In the genomic region with DNA sequence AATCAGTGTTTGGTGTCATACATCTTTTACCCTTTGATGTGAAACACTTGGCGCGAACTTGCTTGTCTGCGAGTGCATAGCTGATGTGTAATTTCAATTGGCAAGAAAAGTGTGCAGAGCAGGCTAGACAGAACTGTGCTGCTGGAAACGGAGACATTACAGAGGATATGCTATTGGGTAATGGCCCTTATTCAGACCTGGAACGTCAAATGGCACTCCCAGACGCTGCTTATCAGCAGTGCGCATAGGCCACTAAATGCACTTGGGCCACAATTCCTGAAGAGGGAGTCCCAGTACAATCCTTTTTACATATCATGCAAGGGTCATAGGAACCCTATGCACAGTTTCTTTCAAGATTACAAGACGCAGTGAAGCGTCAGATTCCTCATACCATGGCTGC, we compare ENCODE assay signal across 15 cellular contexts. TPM values are rescaled to one million over a fixed set of nuclear protein-coding genes. Genes with fewer than 3 reads are reported as not detected.
DNase-seq lines count a peak whose midpoint lies in the region; ATAC-seq and TF ChIP-seq lines count a peak whose summit lies in the region.
"Had no signal": no experiment of that assay in that cellular context is flagged by ENCODE, and none has a peak within 500 bp of the region (broad histone marks: within the 10 kb centered on the region; RNA-seq: fewer than 3 reads in every experiment).

No MANE protein-coding gene starts in this region.

- WGBS in ovary, 3 donors, result 74 to 81% (median 79%) methylated on average over 9 of the region's 9 CpGs

- DNase-seq in COLO668 (lab: John Stamatoyannopoulos, UW; ENCODE audit: unreplicated experiment), result peak; percentile 21
- peak; percentile 78 for DNase-seq in NCI-H69 (lab: John Stamatoyannopoulos, UW)
- no peak for DNase-seq in hepatic stellate cell (ENCODE audit: low spot score)
- DNase-seq in ovary, result no peak
- DNase-seq in AML-193 (lab: John Stamatoyannopoulos, UW), result no peak
- DNase-seq: activated CD4-positive, alpha-beta T cell treated with anti-CD3 and anti-CD28 coated beads, Interleukin-2, amount 10 ng/mL, durations not matched to agents 7 days and 5 days; head of caudate nucleus; Peyer's patch; upper lobe of left lung had no signal

- CTCF ChIA-PET in HEK293 (lab: Yijun Ruan, JAX), result interaction anchor here (0.7 to 8.1 kb wide), 4 partner anchors 65 to 719 kb away, joined by 3 to 117 read pairs (median 12); no protein-coding TSS in a partner anchor

- ATAC-seq in esophagus mucosa, result peak; percentile 62
- no peak for ATAC-seq in HG03108 (IDR thresholded peaks at IDR 0.05; ENCODE audit: unreplicated experiment)

- TF ChIP-seq POLR2A in ovary (IDR thresholded peaks at IDR 0.05), result no peak

- H3K4me1 ChIP-seq in HEK293 (ENCODE audit: control insufficient read depth, insufficient read depth, low read length), result peaks cover 2% of the 10 kb centered on the region; the same call in 1 of the 2 replicates
- H3K4me1 ChIP-seq in ovary (ENCODE audit: insufficient read depth), result no peaks in the 10 kb centered on the region
- H3K4me1 ChIP-seq: Peyer's patch, upper lobe of left lung had no signal

- peak; percentile 25; the same call in 1 of the 2 replicates for TF ChIP-seq CTCF in HEK293 (tag by site-specific recombination; IDR thresholded peaks at IDR 0.05)
- TF ChIP-seq CTCF in ovary (IDR thresholded peaks at IDR 0.05), result no peak

- H3K4me3 ChIP-seq in HEK293 (ENCODE audit: low read depth, low read length) (no peak overlapping the region), ovary (no peak overlapping the region)
- H3K4me3 ChIP-seq: BLaER1 treated with 17β-estradiol and CSF1 and Interleukin-3, amounts not matched to agents 10 nM and 100 nM; Peyer's patch; upper lobe of left lung had no signal

- no peak for TF ChIP-seq EP300 in ovary (IDR thresholded peaks at IDR 0.05)

- intact Hi-C loops in ovary (cut with DNase I), result no loop called here

- H3K36me3 ChIP-seq in HEK293 (ENCODE audit: control insufficient read depth in 2 of 2, insufficient read depth in 1 of 2, low read length in 2 of 2) (no peaks in the 10 kb centered on the region), ovary (no peaks in the 10 kb centered on the region)
- H3K36me3 ChIP-seq: BLaER1 treated with 17β-estradiol and CSF1 and Interleukin-3, amounts not matched to agents 10 nM and 100 nM; Peyer's patch; upper lobe of left lung had no signal

- POLR2A ChIA-PET in HEK293 (lab: Yijun Ruan, JAX), result no interaction called here

- H3K9me3 ChIP-seq in HEK293 (ENCODE audit: control insufficient read depth, insufficient read depth, low read depth, low read length) (no peaks in the 10 kb centered on the region), ovary (no peaks in the 10 kb centered on the region)
- H3K9me3 ChIP-seq: BLaER1 treated with 17β-estradiol and CSF1 and Interleukin-3, amounts not matched to agents 10 nM and 100 nM; Peyer's patch; upper lobe of left lung had no signal

- no peaks in the 10 kb centered on the region for H3K27me3 ChIP-seq in ovary
- H3K27me3 ChIP-seq: BLaER1 treated with 17β-estradiol and CSF1 and Interleukin-3, amounts not matched to agents 10 nM and 100 nM; Peyer's patch; upper lobe of left lung had no signal

- H3K27ac ChIP-seq in HEK293 (ENCODE audit: extremely low read depth, low read depth, low read length) (no peak overlapping the region), ovary (no peak overlapping the region)
- H3K27ac ChIP-seq: BLaER1 treated with 17β-estradiol and CSF1 and Interleukin-3, amounts not matched to agents 10 nM and 100 nM; KMS-11; Peyer's patch; upper lobe of left lung had no signal

TF ChIP-seq in HEK293, 187 proteins besides CTCF, POLR2A, EP300 and RAD21:
- TF ChIP-seq ZNF473 (tag by site-specific recombination; IDR thresholded peaks at IDR 0.05) (no peak), ZNF529 (tag by site-specific recombination; IDR thresholded peaks at IDR 0.05; ENCODE audit: insufficient replicate concordance) (no peak), ZNF664 (tag by site-specific recombination; IDR thresholded peaks at IDR 0.05) (no peak), ZNF654 (tag by site-specific recombination; IDR thresholded peaks at IDR 0.05; ENCODE audit: low read depth) (peak; percentile 47)
- TF ChIP-seq, protein P1, sequence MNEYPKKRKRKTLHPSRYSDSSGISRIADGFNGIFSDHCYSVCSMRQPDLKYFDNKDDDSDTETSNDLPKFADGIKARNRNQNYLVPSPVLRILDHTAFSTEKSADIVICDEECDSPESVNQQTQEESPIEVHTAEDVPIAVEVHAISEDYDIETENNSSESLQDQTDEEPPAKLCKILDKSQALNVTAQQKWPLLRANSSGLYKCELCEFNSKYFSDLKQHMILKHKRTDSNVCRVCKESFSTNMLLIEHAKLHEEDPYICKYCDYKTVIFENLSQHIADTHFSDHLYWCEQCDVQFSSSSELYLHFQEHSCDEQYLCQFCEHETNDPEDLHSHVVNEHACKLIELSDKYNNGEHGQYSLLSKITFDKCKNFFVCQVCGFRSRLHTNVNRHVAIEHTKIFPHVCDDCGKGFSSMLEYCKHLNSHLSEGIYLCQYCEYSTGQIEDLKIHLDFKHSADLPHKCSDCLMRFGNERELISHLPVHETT (tag by site-specific recombination; IDR thresholded peaks at IDR 0.05), result no peak

RNA-seq across cellular contexts. Expression of a gene that starts 15.7 kb away (rescaled TPM):
- total RNA-seq in esophagus mucosa (not detected), ovary (not detected)
- polyA plus RNA-seq in ovary, result not detected
- total RNA-seq: activated CD4-positive, alpha-beta T cell treated with anti-CD3 and anti-CD28 coated beads, Interleukin-2, amount 10 ng/mL, durations not matched to agents 7 days and 5 days; myocyte; Peyer's patch; upper lobe of left lung had no signal

RNA-seq across cellular contexts. Expression of a gene that starts 45.8 kb away (rescaled TPM):
- 217 TPM for total RNA-seq in esophagus mucosa
- 100 to 1,000 TPM; 273 to 446 (median 322) TPM for total RNA-seq in ovary
- 100 to 1,000 TPM; 384 to 419 TPM for polyA plus RNA-seq in ovary

Comparison
In these comparisons a context has a peak if more than half of its experiments do, and no peak if none do; other contexts are left out.
1. DNase-seq: peak in COLO668 (single experiment) and NCI-H69 (single experiment); none in hepatic stellate cell (single experiment), ovary (0 of 5) and AML-193 (0 of 2).